ENCODE assay signal across 17 cellular contexts in the genomic region with DNA sequence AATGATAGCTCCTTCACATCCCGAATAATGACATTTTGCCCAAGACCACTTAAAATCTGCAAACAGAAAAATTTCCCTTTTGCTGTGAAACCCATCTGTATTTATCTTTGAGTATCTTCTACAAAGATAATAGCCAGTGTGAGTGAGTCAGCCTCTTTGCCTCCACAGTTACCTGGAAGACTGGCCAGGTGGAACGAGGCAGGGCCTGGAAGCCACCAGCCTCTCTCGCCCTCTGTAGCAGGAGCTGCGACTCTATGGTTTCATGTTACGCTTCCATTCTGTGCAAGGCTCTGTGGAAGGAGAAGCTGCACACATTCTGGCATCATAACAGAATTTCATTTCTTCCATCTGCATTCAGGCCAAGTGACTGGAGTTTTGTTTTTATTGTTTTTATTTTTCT. TPM values are rescaled to one million over a fixed set of nuclear protein-coding genes. Genes with fewer than 3 reads are reported as not detected.
A peak's percentile ranks its signal among the peaks of the same experiment; 100 is the strongest.
DNase-seq lines count a peak whose midpoint lies in the region; FAIRE-seq and TF ChIP-seq lines count a peak whose summit lies in the region.
"Had no signal": no experiment of that assay in that cellular context is flagged by ENCODE, and none has a peak within 500 bp of the region (broad histone marks: within the 10 kb centered on the region; RNA-seq: fewer than 3 reads in every experiment).

No MANE protein-coding gene starts in this region.

- no peaks in the 10 kb centered on the region for H3K9me3 ChIP-seq in HEK293 (ENCODE audit: control insufficient read depth, insufficient read depth, low read depth, low read length)

- no peaks in the 10 kb centered on the region for H3K9me3 Mint-ChIP-seq in progenitor cell of endocrine pancreas (ENCODE audit: low read depth)
- H3K9me3 Mint-ChIP-seq in activated naive CD8-positive, alpha-beta T cell treated with anti-CD3 and anti-CD28 coated beads for 36 hours, result no peaks in the 10 kb centered on the region
- H3K9me3 Mint-ChIP-seq: T-helper 2 cell treated with Interferon-gamma antibody and Interleukin-4, amounts not matched to agents 5 μg/mL and 100 μg/mL, for 36 hours had no signal

- CTCF ChIA-PET in HEK293 (lab: Yijun Ruan, JAX), result interaction anchor here (0.7 to 1.3 kb wide), 2 partner anchors 122 to 667 kb away, joined by 3 to 5 read pairs; no protein-coding TSS in a partner anchor

- H3K4me1 ChIP-seq in HEK293 (ENCODE audit: control insufficient read depth, insufficient read depth, low read length), result no peaks in the 10 kb centered on the region

- no peaks in the 10 kb centered on the region for H3K27me3 Mint-ChIP-seq in progenitor cell of endocrine pancreas
- no peaks in the 10 kb centered on the region for H3K27me3 Mint-ChIP-seq in activated naive CD8-positive, alpha-beta T cell treated with anti-CD3 and anti-CD28 coated beads for 36 hours

- FAIRE-seq in GM12892 (lab: Jason Lieb, UNC), result no peak

- TF ChIP-seq CTCF in HEK293 (tag by site-specific recombination; IDR thresholded peaks at IDR 0.05) (no peak), progenitor cell of endocrine pancreas (IDR thresholded peaks at IDR 0.05; ENCODE audit: unreplicated experiment) (no peak)

- H3K27ac Mint-ChIP-seq in progenitor cell of endocrine pancreas, result no peak overlapping the region
- H3K27ac Mint-ChIP-seq in activated naive CD8-positive, alpha-beta T cell treated with anti-CD3 and anti-CD28 coated beads for 36 hours, result no peak overlapping the region
- H3K27ac Mint-ChIP-seq: T-helper 2 cell treated with Interferon-gamma antibody and Interleukin-4, amounts not matched to agents 5 μg/mL and 100 μg/mL, for 36 hours had no signal

- H3K27ac ChIP-seq in HEK293 (ENCODE audit: extremely low read depth, low read depth, low read length), result no peak overlapping the region
- H3K27ac ChIP-seq: C4-2B, GM23248 had no signal

- peaks cover 31 to 82% of the 10 kb centered on the region in 2 experiments for H3K36me3 ChIP-seq in HEK293 (ENCODE audit: control insufficient read depth in 2 of 2, insufficient read depth in 1 of 2, low read length in 2 of 2)

- no peak overlapping the region for H3K4me3 ChIP-seq in HEK293 (ENCODE audit: low read depth, low read length)
- H3K4me3 ChIP-seq: GM23248 had no signal

- DNase-seq in DMS53 treated with DMSO at 0.1 percent for 48 hours (lab: John Stamatoyannopoulos, UW; ENCODE audit: unreplicated experiment), result peak; percentile 78
- DNase-seq in NCI-H2196 (lab: John Stamatoyannopoulos, UW; ENCODE audit: unreplicated experiment), result peak; percentile 41
- DNase-seq in iPS-NIHi7 (ENCODE audit: extremely low spot score), result peak; percentile 13
- DNase-seq in progenitor cell of endocrine pancreas (ENCODE audit: low spot score, unreplicated experiment), result no peak
- no peak for DNase-seq in stimulated activated CD4-positive, alpha-beta T cell treated with anti-CD3 and anti-CD28 coated beads, Interleukin-2, amount 100 ng/mL, for 24 hours
- DNase-seq in GM12892 (ENCODE audit: insufficient read length), result no peak
- DNase-seq in activated naive CD8-positive, alpha-beta T cell treated with anti-CD3 and anti-CD28 coated beads for 36 hours, result no peak
- DNase-seq: DMS153, GM23248, KG1, NCI-H1048, NCI-H1694 treated with DMSO at 0.1 percent for 48 hours, NCI-H82 had no signal

- POLR2A ChIA-PET in HEK293 (lab: Yijun Ruan, JAX), result interaction anchor here (1.0 kb wide), 1 partner anchor 10 kb away, joined by 6 read pairs; the partner anchor contains the start of genes ELP2 and SLC39A6

- H3K4me3 Mint-ChIP-seq in progenitor cell of endocrine pancreas (ENCODE audit: low read depth), result no peak overlapping the region
- no peak overlapping the region for H3K4me3 Mint-ChIP-seq in activated naive CD8-positive, alpha-beta T cell treated with anti-CD3 and anti-CD28 coated beads for 36 hours
- H3K4me3 Mint-ChIP-seq: T-helper 2 cell treated with Interferon-gamma antibody and Interleukin-4, amounts not matched to agents 5 μg/mL and 100 μg/mL, for 36 hours had no signal

- no peak for TF ChIP-seq POLR2A in GM12892 (IDR thresholded peaks at IDR 0.05; ENCODE audit: low read depth, low read length)

- H3K4me1 Mint-ChIP-seq in progenitor cell of endocrine pancreas (ENCODE audit: low read depth), result no peaks in the 10 kb centered on the region
- H3K4me1 Mint-ChIP-seq in activated naive CD8-positive, alpha-beta T cell treated with anti-CD3 and anti-CD28 coated beads for 36 hours, result peaks cover 15% of the 10 kb centered on the region

- H3K36me3 Mint-ChIP-seq in progenitor cell of endocrine pancreas (ENCODE audit: insufficient read depth), result peaks cover 14% of the 10 kb centered on the region
- H3K36me3 Mint-ChIP-seq in activated naive CD8-positive, alpha-beta T cell treated with anti-CD3 and anti-CD28 coated beads for 36 hours, result peaks cover 8% of the 10 kb centered on the region

TF ChIP-seq in HEK293, 187 proteins besides CTCF, POLR2A, EP300 and RAD21:
- TF ChIP-seq, protein P1, sequence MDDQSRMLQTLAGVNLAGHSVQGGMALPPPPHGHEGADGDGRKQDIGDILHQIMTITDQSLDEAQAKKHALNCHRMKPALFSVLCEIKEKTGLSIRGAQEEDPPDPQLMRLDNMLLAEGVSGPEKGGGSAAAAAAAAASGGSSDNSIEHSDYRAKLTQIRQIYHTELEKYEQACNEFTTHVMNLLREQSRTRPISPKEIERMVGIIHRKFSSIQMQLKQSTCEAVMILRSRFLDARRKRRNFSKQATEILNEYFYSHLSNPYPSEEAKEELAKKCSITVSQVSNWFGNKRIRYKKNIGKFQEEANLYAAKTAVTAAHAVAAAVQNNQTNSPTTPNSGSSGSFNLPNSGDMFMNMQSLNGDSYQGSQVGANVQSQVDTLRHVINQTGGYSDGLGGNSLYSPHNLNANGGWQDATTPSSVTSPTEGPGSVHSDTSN (CRISPR knock-in tag; IDR thresholded peaks at IDR 0.05), result no peak
- TF ChIP-seq, protein P2, sequence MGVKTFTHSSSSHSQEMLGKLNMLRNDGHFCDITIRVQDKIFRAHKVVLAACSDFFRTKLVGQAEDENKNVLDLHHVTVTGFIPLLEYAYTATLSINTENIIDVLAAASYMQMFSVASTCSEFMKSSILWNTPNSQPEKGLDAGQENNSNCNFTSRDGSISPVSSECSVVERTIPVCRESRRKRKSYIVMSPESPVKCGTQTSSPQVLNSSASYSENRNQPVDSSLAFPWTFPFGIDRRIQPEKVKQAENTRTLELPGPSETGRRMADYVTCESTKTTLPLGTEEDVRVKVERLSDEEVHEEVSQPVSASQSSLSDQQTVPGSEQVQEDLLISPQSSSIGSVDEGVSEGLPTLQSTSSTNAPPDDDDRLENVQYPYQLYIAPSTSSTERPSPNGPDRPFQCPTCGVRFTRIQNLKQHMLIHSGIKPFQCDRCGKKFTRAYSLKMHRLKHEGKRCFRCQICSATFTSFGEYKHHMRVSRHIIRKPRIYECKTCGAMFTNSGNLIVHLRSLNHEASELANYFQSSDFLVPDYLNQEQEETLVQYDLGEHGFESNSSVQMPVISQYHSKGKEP (tag by site-specific recombination; IDR thresholded peaks at IDR 0.05), result 0 out of 2 replicates have a peak, but pooled peaks have one; percentile 19

RNA-seq across cellular contexts. Expression of gene ELP2, which starts 9.6 kb away (rescaled TPM):
- total RNA-seq in progenitor cell of endocrine pancreas, result 111 TPM in 2 replicates
- polyA plus RNA-seq in GM12892 (2012; ENCODE audit: missing spikeins), result 91.3 TPM
- 10 to 100 TPM; 93.4 to 98.2 TPM for total RNA-seq in activated naive CD8-positive, alpha-beta T cell treated with anti-CD3 and anti-CD28 coated beads for 36 hours

RNA-seq across cellular contexts. Expression of gene SLC39A6, which starts 10.1 kb away (rescaled TPM):
- 78.1 and 80.1 TPM in 2 replicates for total RNA-seq in progenitor cell of endocrine pancreas
- 26.8 TPM for polyA plus RNA-seq in GM12892 (2012; ENCODE audit: missing spikeins)
- total RNA-seq in activated naive CD8-positive, alpha-beta T cell treated with anti-CD3 and anti-CD28 coated beads for 36 hours, result 10 to 100 TPM; 30.9 to 31.2 TPM

RNA-seq across cellular contexts. Expression of gene MOCOS, which starts 48.0 kb away (rescaled TPM):
- 2.0 and 3.0 TPM in 2 replicates for total RNA-seq in progenitor cell of endocrine pancreas
- polyA plus RNA-seq in GM12892 (2012; ENCODE audit: missing spikeins), result 1.3 TPM
- total RNA-seq in activated naive CD8-positive, alpha-beta T cell treated with anti-CD3 and anti-CD28 coated beads for 36 hours, result under 1 TPM; 0.14 to 0.16 TPM
- total RNA-seq: G401 had no signal

Comparison
In these comparisons a context has a peak if more than half of its experiments do, and no peak if none do; other contexts are left out.
1. DNase-seq: peak in DMS53 treated with DMSO at 0.1 percent for 48 hours (single experiment), NCI-H2196 (single experiment) and iPS-NIHi7 (single experiment); none in progenitor cell of endocrine pancreas (single experiment), stimulated activated CD4-positive, alpha-beta T cell treated with anti-CD3 and anti-CD28 coated beads, Interleukin-2, amount 100 ng/mL, for 24 hours (0 of 2), GM12892 (single experiment) and activated naive CD8-positive, alpha-beta T cell treated with anti-CD3 and anti-CD28 coated beads for 36 hours (single experiment).